In genomic region chr1:89023026-89023425, GRCh38 we compare ENCODE assay signal across 9 cellular contexts. TPM values are rescaled to one million over a fixed set of nuclear protein-coding genes. Genes with fewer than 3 reads are reported as not detected.
DNase-seq lines count a peak whose midpoint lies in the region; ATAC-seq, FAIRE-seq and TF ChIP-seq lines count a peak whose summit lies in the region.
"Had no signal": no experiment of that assay in that cellular context is flagged by ENCODE, and none has a peak within 500 bp of the region (broad histone marks: within the 10 kb centered on the region; RNA-seq: fewer than 3 reads in every experiment).

No MANE protein-coding gene starts in this region.

- DNase-seq in right atrium auricular region (ENCODE audit: low spot score) = no peak
- no peak for DNase-seq in cardiac septum (ENCODE audit: low spot score)
- DNase-seq in activated naive CD8-positive, alpha-beta T cell treated with anti-CD3 and anti-CD28 coated beads, Interleukin-2, amount 10 ng/mL, durations not matched to agents 7 days and 5 days = no peak
- no peak for DNase-seq in lung (ENCODE audit: low spot score)
- DNase-seq in NCI-H82 treated with DMSO at 0.1 percent for 48 hours (lab: John Stamatoyannopoulos, UW; ENCODE audit: unreplicated experiment) = no peak
- DNase-seq in NCI-H2196 (lab: John Stamatoyannopoulos, UW; ENCODE audit: unreplicated experiment) = no peak
- DNase-seq in D721Med (ENCODE audit: insufficient read length, low spot score) = no peak
- no peak for DNase-seq in NCI-H2227 treated with DMSO at 0.1 percent for 48 hours (lab: John Stamatoyannopoulos, UW)
- DNase-seq: islet precursor cell had no signal

- H3K4me1 ChIP-seq in right atrium auricular region (peaks cover 0 to 11% of the 10 kb centered on the region in 2 donors), lung (ENCODE audit: control insufficient read depth in 2 of 2, insufficient read depth in 2 of 2, low read length in 2 of 2) (peaks cover 4% of the 10 kb centered on the region in 2 donors)

- peak overlapping the region; percentile 85 for H3K27ac Mint-ChIP-seq in activated naive CD8-positive, alpha-beta T cell treated with anti-CD3 and anti-CD28 coated beads, Interleukin-2, amount 10 ng/mL, durations not matched to agents 7 days and 5 days

- H3K36me3 Mint-ChIP-seq in activated naive CD8-positive, alpha-beta T cell treated with anti-CD3 and anti-CD28 coated beads, Interleukin-2, amount 10 ng/mL, durations not matched to agents 7 days and 5 days = peaks cover 46% of the 10 kb centered on the region

- H3K4me3 ChIP-seq in right atrium auricular region (peak overlapping the region in 1 of 2 donors; percentile 55), lung (no peak overlapping the region)

- H3K4me3 Mint-ChIP-seq in activated naive CD8-positive, alpha-beta T cell treated with anti-CD3 and anti-CD28 coated beads, Interleukin-2, amount 10 ng/mL, durations not matched to agents 7 days and 5 days = peak overlapping the region; percentile 90

- peaks cover 11% of the 10 kb centered on the region for H3K9me3 Mint-ChIP-seq in activated naive CD8-positive, alpha-beta T cell treated with anti-CD3 and anti-CD28 coated beads, Interleukin-2, amount 10 ng/mL, durations not matched to agents 7 days and 5 days

- TF ChIP-seq CTCF in right atrium auricular region (IDR thresholded peaks at IDR 0.05) (no peak), lung (IDR thresholded peaks at IDR 0.05; ENCODE audit: control extremely low read depth, extremely low read depth) (no peak), D721Med (IDR thresholded peaks at IDR 0.05; ENCODE audit: insufficient read depth, missing control alignments) (no peak)

- intact Hi-C loops in cardiac septum (cut with DNase I) = loop anchor here (5.0 kb wide), 2 partner anchors 39 to 174 kb away; partner anchors contain the start of gene GBP4

- no peak for FAIRE-seq in D721Med (lab: Jason Lieb, UNC)

- H3K4me1 Mint-ChIP-seq in activated naive CD8-positive, alpha-beta T cell treated with anti-CD3 and anti-CD28 coated beads, Interleukin-2, amount 10 ng/mL, durations not matched to agents 7 days and 5 days = peaks cover 31% of the 10 kb centered on the region

- no peak for ATAC-seq in activated naive CD8-positive, alpha-beta T cell treated with anti-CD3 and anti-CD28 coated beads, Interleukin-2, amount 10 ng/mL, durations not matched to agents 7 days and 5 days (ENCODE audit: low read depth)
- no peak for ATAC-seq in lung (ENCODE audit: insufficient read depth, low FRiP score)

- POLR2A ChIA-PET in activated naive CD8-positive, alpha-beta T cell treated with anti-CD3 and anti-CD28 coated beads, Interleukin-2, amount 10 ng/mL, durations not matched to agents 7 days and 5 days (lab: Charles Lee) = interaction anchor here (0.9 to 3.3 kb wide), 8 partner anchors 15 to 263 kb away, joined by 3 to 40 read pairs (median 4); partner anchors contain the start of genes GBP1, GBP2, GBP4 and GBP5

- H3K9me3 ChIP-seq in right atrium auricular region (peaks cover 0 to 8% of the 10 kb centered on the region in 2 donors), lung (ENCODE audit: control insufficient read depth in 2 of 2, insufficient read depth in 1 of 2, low read length in 1 of 2) (no peaks in the 10 kb centered on the region)

- no peaks in the 10 kb centered on the region for H3K27me3 Mint-ChIP-seq in activated naive CD8-positive, alpha-beta T cell treated with anti-CD3 and anti-CD28 coated beads, Interleukin-2, amount 10 ng/mL, durations not matched to agents 7 days and 5 days

- H3K27me3 ChIP-seq in right atrium auricular region (no peaks in the 10 kb centered on the region), lung (ENCODE audit: control insufficient read depth, insufficient read depth) (no peaks in the 10 kb centered on the region)

- peak overlapping the region; percentile 72 to 79 for H3K27ac ChIP-seq in right atrium auricular region
- peak overlapping the region; percentile 72 to 99 for H3K27ac ChIP-seq in lung (ENCODE audit: low read depth in 1 of 2, low read length in 1 of 2)

- H3K36me3 ChIP-seq in right atrium auricular region (no peaks in the 10 kb centered on the region), lung (ENCODE audit: control insufficient read depth in 2 of 2, insufficient read depth in 2 of 2, low read length in 2 of 2) (peaks cover 0 to 8% of the 10 kb centered on the region in 2 donors)

RNA-seq across cellular contexts. Expression of gene GBP3, which starts 0.4 kb away (rescaled TPM):
- total RNA-seq in right atrium auricular region (10 to 100 TPM in 1 of 2 donors, 1 to 10 TPM in 1; 5.8 to 10.4 TPM), cardiac septum (6.6 TPM), lung (10 to 100 TPM; 32.3 to 34.9 TPM)
- total RNA-seq in activated naive CD8-positive, alpha-beta T cell treated with anti-CD3 and anti-CD28 coated beads, Interleukin-2, amount 10 ng/mL, durations not matched to agents 7 days and 5 days = 10 to 100 TPM; 45.9 to 50.7 TPM
- 10 to 100 TPM in 1 of 2 donors, 1 to 10 TPM in 1; 7.4 to 18.6 TPM for polyA plus RNA-seq in lung

RNA-seq across cellular contexts. Expression of gene KYAT3, which starts 30.6 kb away (rescaled TPM):
- 1 to 10 TPM; 7.7 to 9.4 TPM for total RNA-seq in right atrium auricular region
- total RNA-seq in cardiac septum = 6.5 TPM
- total RNA-seq in activated naive CD8-positive, alpha-beta T cell treated with anti-CD3 and anti-CD28 coated beads, Interleukin-2, amount 10 ng/mL, durations not matched to agents 7 days and 5 days = 10 to 100 TPM; 34.8 to 37.9 TPM
- 10 to 100 TPM; 21.6 to 22.3 TPM for total RNA-seq in lung
- polyA plus RNA-seq in lung = 10 to 100 TPM; 20.5 to 21.8 TPM

RNA-seq across cellular contexts. Expression of gene RBMXL1, which starts 30.6 kb away (rescaled TPM):
- total RNA-seq in right atrium auricular region (10 to 100 TPM; 11.0 to 11.3 TPM), cardiac septum (15.8 TPM), lung (10 to 100 TPM; 15.7 to 17.3 TPM)
- total RNA-seq in activated naive CD8-positive, alpha-beta T cell treated with anti-CD3 and anti-CD28 coated beads, Interleukin-2, amount 10 ng/mL, durations not matched to agents 7 days and 5 days = 10 to 100 TPM; 22.2 to 22.9 TPM
- 1 to 10 TPM; 3.1 to 8.2 TPM for polyA plus RNA-seq in lung

RNA-seq across cellular contexts. Expression of gene GBP1, which starts 42.0 kb away (rescaled TPM):
- total RNA-seq in right atrium auricular region = 1 to 10 TPM; 4.3 to 5.7 TPM
- 6.2 TPM for total RNA-seq in cardiac septum
- total RNA-seq in activated naive CD8-positive, alpha-beta T cell treated with anti-CD3 and anti-CD28 coated beads, Interleukin-2, amount 10 ng/mL, durations not matched to agents 7 days and 5 days = 100 to 1,000 TPM; 150 to 160 TPM
- 10 to 100 TPM; 30.7 to 62.5 TPM for total RNA-seq in lung
- 10 to 100 TPM; 13.0 to 58.6 TPM for polyA plus RNA-seq in lung
